Comparison of ENCODE assay signal across 9 cellular contexts in genomic region chr4:6327220-6327917, GRCh38. TPM values are rescaled to one million over a fixed set of nuclear protein-coding genes. Genes with fewer than 3 reads are reported as not detected.
DNase-seq lines count a peak whose midpoint lies in the region; ATAC-seq and TF ChIP-seq lines count a peak whose summit lies in the region.
"Had no signal": no experiment of that assay in that cellular context is flagged by ENCODE, and none has a peak within 500 bp of the region (broad histone marks: within the 10 kb centered on the region; RNA-seq: fewer than 3 reads in every experiment).

No MANE protein-coding gene starts in this region.

- DNase-seq in DMS53 treated with DMSO at 0.1 percent for 48 hours (lab: John Stamatoyannopoulos, UW; ENCODE audit: unreplicated experiment) = peak; percentile 72
- peak; percentile 39 to 86 for DNase-seq in HAP-1 (ENCODE audit: low spot score in 2 of 2)
- DNase-seq in NCI-H146 treated with DMSO at 0.1 percent for 48 hours (lab: John Stamatoyannopoulos, UW; ENCODE audit: unreplicated experiment) = peak; percentile 18
- DNase-seq in MCF 10A (ENCODE audit: unreplicated experiment) = peak; percentile 74
- peak; percentile 83 for DNase-seq in inferior parietal cortex (ENCODE audit: extremely low spot score)
- peak; percentile 48 to 63 for DNase-seq in stimulated activated CD4-positive, alpha-beta T cell treated with anti-CD3 and anti-CD28 coated beads, Interleukin-1b, Interleukin-23, amount 100 ng/mL, for 1 hour (ENCODE audit: low read depth in 2 of 2)

- no peaks in the 10 kb centered on the region; the same call in 1 of the 2 replicates for H3K4me1 ChIP-seq in HAP-1

- intact Hi-C loops in MCF 10A (cut with micrococcal nuclease) = loop anchor here (1.0 kb wide), 3 partner anchors 63 to 329 kb away; no protein-coding TSS in a partner anchor

- CTCF ChIA-PET in MCF 10A (lab: Yijun Ruan, JAX) = interaction anchor here (0.6 to 20.3 kb wide), 45 partner anchors 9 to 1856 kb away, joined by 3 to 522 read pairs (median 4); no protein-coding TSS in a partner anchor

- no peak overlapping the region for H3K27ac Mint-ChIP-seq in MCF 10A (ENCODE audit: low read depth, unreplicated experiment)
- H3K27ac Mint-ChIP-seq: dendritic cell treated with granulocyte-macrophage colony-stimulating factor and Interleukin-4, amounts not matched to agents 40 ng/mL and 50 ng/mL, for 4 days had no signal

- POLR2A ChIA-PET in MCF 10A (lab: Yijun Ruan, JAX) = interaction anchor here (0.7 to 1.3 kb wide), 3 partner anchors 63 to 328 kb away, joined by 3 read pairs; no protein-coding TSS in a partner anchor

- TF ChIP-seq CTCF in WI38 (IDR thresholded peaks at IDR 0.05; ENCODE audit: low read depth, low read length) = peak; percentile 93
- peak; percentile 97 for TF ChIP-seq CTCF in MCF 10A (IDR thresholded peaks at IDR 0.05; ENCODE audit: unreplicated experiment)

- H3K27me3 ChIP-seq in HAP-1 (ENCODE audit: low read depth) = no peaks in the 10 kb centered on the region

- H3K4me3 Mint-ChIP-seq in MCF 10A (ENCODE audit: unreplicated experiment) = no peak overlapping the region
- H3K4me3 Mint-ChIP-seq: dendritic cell treated with granulocyte-macrophage colony-stimulating factor and Interleukin-4, amounts not matched to agents 40 ng/mL and 50 ng/mL, for 4 days had no signal

- H3K36me3 Mint-ChIP-seq in MCF 10A (ENCODE audit: insufficient read depth, unreplicated experiment) = peaks cover 4% of the 10 kb centered on the region

- BruUV-seq in MCF 10A (replicated peaks; lab: Mats Ljungman, UMichigan) = no TSS peak

- no peaks in the 10 kb centered on the region for H3K27me3 Mint-ChIP-seq in MCF 10A (ENCODE audit: insufficient read depth, unreplicated experiment)

- in situ Hi-C loops in HAP-1 (cut with MboI; ENCODE audit: low sequenced_read_pairs) = loop anchor here (5.0 kb wide), 2 partner anchors 75 to 330 kb away; no protein-coding TSS in a partner anchor

- H3K4me1 Mint-ChIP-seq in MCF 10A (ENCODE audit: insufficient read depth, unreplicated experiment) = no peaks in the 10 kb centered on the region

- no peak overlapping the region for H3K4me3 ChIP-seq in HAP-1
- H3K4me3 ChIP-seq in WI38 (ENCODE audit: low read depth, low read length) = no peak overlapping the region

- no peak for ATAC-seq in GM21737 (IDR thresholded peaks at IDR 0.05; ENCODE audit: unreplicated experiment)

- H3K9me3 Mint-ChIP-seq in MCF 10A (ENCODE audit: unreplicated experiment) = no peaks in the 10 kb centered on the region
- H3K9me3 Mint-ChIP-seq: dendritic cell treated with granulocyte-macrophage colony-stimulating factor and Interleukin-4, amounts not matched to agents 40 ng/mL and 50 ng/mL, for 4 days had no signal

- peaks cover 13% of the 10 kb centered on the region for H3K36me3 ChIP-seq in HAP-1 (replicated peaks)

- H3K9me3 ChIP-seq in HAP-1 = 0 out of 2 replicates have a peak, but pooled peaks cover 3% of the 10 kb centered on the region

RNA-seq across cellular contexts. Expression of gene WFS1, which starts 57.7 kb away (rescaled TPM):
- 41.7 and 62.4 TPM in 2 replicates for total RNA-seq in MCF 10A (2022)

Comparison
In these comparisons a context has a peak if more than half of its experiments do, and no peak if none do; other contexts are left out.
1. DNase-seq: peak in every context shown above with its lines; median percentile 83 in inferior parietal cortex; 74 in MCF 10A; 72 in DMS53 treated with DMSO at 0.1 percent for 48 hours; 62 in HAP-1; 56 in stimulated activated CD4-positive, alpha-beta T cell treated with anti-CD3 and anti-CD28 coated beads, Interleukin-1b, Interleukin-23, amount 100 ng/mL, for 1 hour; 18 in NCI-H146 treated with DMSO at 0.1 percent for 48 hours.